ENCODE assay signal across 2 cellular contexts in the genomic region with DNA sequence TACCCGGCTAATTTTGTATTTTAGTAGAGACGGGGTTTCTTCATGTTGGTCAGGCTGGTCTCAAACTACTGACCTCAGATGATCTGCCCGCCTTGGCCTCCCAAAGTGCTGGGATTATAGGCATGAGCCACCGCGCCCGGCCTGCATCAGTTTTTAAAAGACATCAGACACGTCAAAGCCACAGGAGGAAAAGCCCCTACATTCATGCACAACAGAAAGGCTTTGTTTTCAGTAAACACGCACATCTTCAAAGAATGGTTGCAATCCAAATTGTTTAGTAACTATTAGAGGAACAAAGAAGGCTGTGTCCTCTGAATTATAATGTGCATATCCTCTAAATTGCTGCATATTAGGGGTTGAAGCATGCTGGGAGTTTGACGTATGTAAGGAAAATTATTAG.
TF ChIP-seq lines count a peak whose summit lies in the region.

No MANE protein-coding gene starts in this region.

TF ChIP-seq in GM23338, 12 proteins besides CTCF, POLR2A, EP300 and RAD21:
- TF ChIP-seq POLR2AphosphoS5 (IDR thresholded peaks at IDR 0.05; ENCODE audit: low read depth) (no peak), ZNF114 (CRISPR knock-in tag; IDR thresholded peaks at IDR 0.05) (no peak), NANOG (IDR thresholded peaks at IDR 0.05; ENCODE audit: borderline replicate concordance) (0 out of 2 replicates have a peak, but pooled peaks have one; percentile 29)

TF ChIP-seq in SK-N-SH, 30 proteins besides CTCF, POLR2A, EP300 and RAD21:
- TF ChIP-seq NFIC (IDR thresholded peaks at IDR 0.05; ENCODE audit: borderline replicate concordance) (no peak), ELF1 (IDR thresholded peaks at IDR 0.05) (no peak), SMC3 (IDR thresholded peaks at IDR 0.05; ENCODE audit: low read depth, low read length) (no peak), RXRA (IDR thresholded peaks at IDR 0.05; ENCODE audit: borderline replicate concordance, low read depth) (no peak), FOSL2 (IDR thresholded peaks at IDR 0.05; ENCODE audit: borderline replicate concordance, low read depth) (no peak), TAF1 (IDR thresholded peaks at IDR 0.05; ENCODE audit: borderline replicate concordance, low read depth, low read length) (no peak), EZH2phosphoT487 (IDR thresholded peaks at IDR 0.05; ENCODE audit: borderline replicate concordance, low read depth) (no peak), TEAD4 (IDR thresholded peaks at IDR 0.05; ENCODE audit: borderline replicate concordance, insufficient read depth) (no peak), NRF1 (IDR thresholded peaks at IDR 0.05; ENCODE audit: low read depth, low read length) (no peak), RFX5 (IDR thresholded peaks at IDR 0.05; ENCODE audit: low read length) (no peak), CHD2 (IDR thresholded peaks at IDR 0.05; ENCODE audit: low read length, partially characterized antibody) (no peak), TCF12 (IDR thresholded peaks at IDR 0.05) (no peak)
- TF ChIP-seq, protein P1, sequence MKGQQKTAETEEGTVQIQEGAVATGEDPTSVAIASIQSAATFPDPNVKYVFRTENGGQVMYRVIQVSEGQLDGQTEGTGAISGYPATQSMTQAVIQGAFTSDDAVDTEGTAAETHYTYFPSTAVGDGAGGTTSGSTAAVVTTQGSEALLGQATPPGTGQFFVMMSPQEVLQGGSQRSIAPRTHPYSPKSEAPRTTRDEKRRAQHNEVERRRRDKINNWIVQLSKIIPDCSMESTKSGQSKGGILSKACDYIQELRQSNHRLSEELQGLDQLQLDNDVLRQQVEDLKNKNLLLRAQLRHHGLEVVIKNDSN (IDR thresholded peaks at IDR 0.05; ENCODE audit: borderline replicate concordance, low read depth): no peak
- TF ChIP-seq, protein P2, sequence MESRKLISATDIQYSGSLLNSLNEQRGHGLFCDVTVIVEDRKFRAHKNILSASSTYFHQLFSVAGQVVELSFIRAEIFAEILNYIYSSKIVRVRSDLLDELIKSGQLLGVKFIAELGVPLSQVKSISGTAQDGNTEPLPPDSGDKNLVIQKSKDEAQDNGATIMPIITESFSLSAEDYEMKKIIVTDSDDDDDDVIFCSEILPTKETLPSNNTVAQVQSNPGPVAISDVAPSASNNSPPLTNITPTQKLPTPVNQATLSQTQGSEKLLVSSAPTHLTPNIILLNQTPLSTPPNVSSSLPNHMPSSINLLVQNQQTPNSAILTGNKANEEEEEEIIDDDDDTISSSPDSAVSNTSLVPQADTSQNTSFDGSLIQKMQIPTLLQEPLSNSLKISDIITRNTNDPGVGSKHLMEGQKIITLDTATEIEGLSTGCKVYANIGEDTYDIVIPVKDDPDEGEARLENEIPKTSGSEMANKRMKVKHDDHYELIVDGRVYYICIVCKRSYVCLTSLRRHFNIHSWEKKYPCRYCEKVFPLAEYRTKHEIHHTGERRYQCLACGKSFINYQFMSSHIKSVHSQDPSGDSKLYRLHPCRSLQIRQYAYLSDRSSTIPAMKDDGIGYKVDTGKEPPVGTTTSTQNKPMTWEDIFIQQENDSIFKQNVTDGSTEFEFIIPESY (IDR thresholded peaks at IDR 0.05; ENCODE audit: borderline replicate concordance, low read depth): no peak
- TF ChIP-seq, protein P3, sequence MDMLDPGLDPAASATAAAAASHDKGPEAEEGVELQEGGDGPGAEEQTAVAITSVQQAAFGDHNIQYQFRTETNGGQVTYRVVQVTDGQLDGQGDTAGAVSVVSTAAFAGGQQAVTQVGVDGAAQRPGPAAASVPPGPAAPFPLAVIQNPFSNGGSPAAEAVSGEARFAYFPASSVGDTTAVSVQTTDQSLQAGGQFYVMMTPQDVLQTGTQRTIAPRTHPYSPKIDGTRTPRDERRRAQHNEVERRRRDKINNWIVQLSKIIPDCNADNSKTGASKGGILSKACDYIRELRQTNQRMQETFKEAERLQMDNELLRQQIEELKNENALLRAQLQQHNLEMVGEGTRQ (IDR thresholded peaks at IDR 0.05; ENCODE audit: borderline replicate concordance, low read depth, low read length): no peak
- TF ChIP-seq, protein P4, sequence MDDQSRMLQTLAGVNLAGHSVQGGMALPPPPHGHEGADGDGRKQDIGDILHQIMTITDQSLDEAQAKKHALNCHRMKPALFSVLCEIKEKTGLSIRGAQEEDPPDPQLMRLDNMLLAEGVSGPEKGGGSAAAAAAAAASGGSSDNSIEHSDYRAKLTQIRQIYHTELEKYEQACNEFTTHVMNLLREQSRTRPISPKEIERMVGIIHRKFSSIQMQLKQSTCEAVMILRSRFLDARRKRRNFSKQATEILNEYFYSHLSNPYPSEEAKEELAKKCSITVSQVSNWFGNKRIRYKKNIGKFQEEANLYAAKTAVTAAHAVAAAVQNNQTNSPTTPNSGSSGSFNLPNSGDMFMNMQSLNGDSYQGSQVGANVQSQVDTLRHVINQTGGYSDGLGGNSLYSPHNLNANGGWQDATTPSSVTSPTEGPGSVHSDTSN (IDR thresholded peaks at IDR 0.05): no peak
- TF ChIP-seq, protein P5, sequence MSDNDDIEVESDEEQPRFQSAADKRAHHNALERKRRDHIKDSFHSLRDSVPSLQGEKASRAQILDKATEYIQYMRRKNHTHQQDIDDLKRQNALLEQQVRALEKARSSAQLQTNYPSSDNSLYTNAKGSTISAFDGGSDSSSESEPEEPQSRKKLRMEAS (IDR thresholded peaks at IDR 0.05; ENCODE audit: low read depth): no peak
